Comparison of ENCODE assay signal across 1 cellular context in genomic region chr20:17568972-17569471, GRCh38.
TF ChIP-seq lines count a peak whose summit lies in the region.

No MANE protein-coding gene starts in this region.

TF ChIP-seq in HepG2, 621 proteins besides CTCF, POLR2A, EP300 and RAD21 (continued from another document and continues in another):
- TF ChIP-seq ZBTB43 (CRISPR knock-in tag; conservative IDR thresholded peaks at IDR 0.05) (peak; percentile 45; the same call in 1 of the 2 replicates), NCOA5 (CRISPR knock-in tag; IDR thresholded peaks at IDR 0.05) (no peak), POLR2AphosphoS2 (IDR thresholded peaks at IDR 0.05; ENCODE audit: low read depth, low read length) (no peak), ZNF33A (CRISPR knock-in tag; IDR thresholded peaks at IDR 0.05; ENCODE audit: borderline replicate concordance) (no peak), REL (CRISPR knock-in tag; conservative IDR thresholded peaks at IDR 0.05) (no peak), GFI1 (CRISPR knock-in tag; IDR thresholded peaks at IDR 0.05; ENCODE audit: borderline replicate concordance) (no peak), TIGD3 (CRISPR knock-in tag; IDR thresholded peaks at IDR 0.05; ENCODE audit: borderline replicate concordance) (no peak), CREM (IDR thresholded peaks at IDR 0.05) (0 out of 2 replicates have a peak, but pooled peaks have one; percentile 22), CREM (CRISPR knock-in tag; IDR thresholded peaks at IDR 0.05) (no peak), FOXC1 (CRISPR knock-in tag; IDR thresholded peaks at IDR 0.05; ENCODE audit: borderline replicate concordance) (no peak), TAF15 (IDR thresholded peaks at IDR 0.05; ENCODE audit: low read depth, low read length, poor library complexity, severe bottlenecking) (no peak), SAP130 (CRISPR knock-in tag; IDR thresholded peaks at IDR 0.05; ENCODE audit: low read depth) (peak; percentile 81), ZNF431 (CRISPR knock-in tag; IDR thresholded peaks at IDR 0.05; ENCODE audit: borderline replicate concordance, low read depth) (no peak), MEIS2 (CRISPR knock-in tag; IDR thresholded peaks at IDR 0.05) (peak; percentile 61; the same call in 1 of the 2 replicates), TGIF2 (CRISPR knock-in tag; IDR thresholded peaks at IDR 0.05) (no peak; the same call in 1 of the 2 replicates), ZNF207 (IDR thresholded peaks at IDR 0.05; ENCODE audit: borderline replicate concordance) (no peak), ZNF816 (CRISPR knock-in tag; IDR thresholded peaks at IDR 0.05; ENCODE audit: borderline replicate concordance) (no peak), PATZ1 (CRISPR knock-in tag; IDR thresholded peaks at IDR 0.05) (peak; percentile 85), KLF12 (CRISPR knock-in tag; IDR thresholded peaks at IDR 0.05; ENCODE audit: borderline replicate concordance) (peak; percentile 75; the same call in 1 of the 2 replicates), ZNF841 (CRISPR knock-in tag; IDR thresholded peaks at IDR 0.05; ENCODE audit: borderline replicate concordance) (no peak), NCOR1 (IDR thresholded peaks at IDR 0.05; ENCODE audit: borderline replicate concordance, low read length) (no peak), PCBP1 (IDR thresholded peaks at IDR 0.05; ENCODE audit: borderline replicate concordance, low read depth, low read length) (peak; percentile 98), XRCC5 (optimal IDR thresholded peaks at IDR 0.05; ENCODE audit: low read length) (peak; percentile 92), GABPB1 (CRISPR knock-in tag; IDR thresholded peaks at IDR 0.05) (peak; percentile 52; the same call in 1 of the 2 replicates), SMAD9 (CRISPR knock-in tag; IDR thresholded peaks at IDR 0.05) (no peak), ZNF646 (CRISPR knock-in tag; IDR thresholded peaks at IDR 0.05) (no peak), ZNF768 (CRISPR knock-in tag; IDR thresholded peaks at IDR 0.05) (peak; percentile 47; the same call in 1 of the 2 replicates), CCAR2 (optimal IDR thresholded peaks at IDR 0.05; ENCODE audit: low read depth, low read length) (no peak), ZFP82 (CRISPR knock-in tag; IDR thresholded peaks at IDR 0.05; ENCODE audit: borderline replicate concordance) (no peak), DR1 (CRISPR knock-in tag; IDR thresholded peaks at IDR 0.05) (no peak), ZNF746 (CRISPR knock-in tag; IDR thresholded peaks at IDR 0.05) (peak; percentile 86; the same call in 1 of the 2 replicates), ZNF75D (CRISPR knock-in tag; IDR thresholded peaks at IDR 0.05; ENCODE audit: borderline replicate concordance) (no peak), GPN1 (CRISPR knock-in tag; IDR thresholded peaks at IDR 0.05; ENCODE audit: borderline replicate concordance) (no peak), ZGPAT (CRISPR knock-in tag; IDR thresholded peaks at IDR 0.05) (peak; percentile 65; the same call in 1 of the 2 replicates), RFX3 (CRISPR knock-in tag; IDR thresholded peaks at IDR 0.05) (no peak), GLI4 (CRISPR knock-in tag; IDR thresholded peaks at IDR 0.05; ENCODE audit: borderline replicate concordance) (no peak), TFDP2 (CRISPR knock-in tag; IDR thresholded peaks at IDR 0.05) (peak; percentile 72), SATB2 (CRISPR knock-in tag; IDR thresholded peaks at IDR 0.05) (peak; percentile 45; the same call in 1 of the 2 replicates), KDM6A (CRISPR knock-in tag; IDR thresholded peaks at IDR 0.05; ENCODE audit: low read depth) (no peak)
- TF ChIP-seq, protein P1, sequence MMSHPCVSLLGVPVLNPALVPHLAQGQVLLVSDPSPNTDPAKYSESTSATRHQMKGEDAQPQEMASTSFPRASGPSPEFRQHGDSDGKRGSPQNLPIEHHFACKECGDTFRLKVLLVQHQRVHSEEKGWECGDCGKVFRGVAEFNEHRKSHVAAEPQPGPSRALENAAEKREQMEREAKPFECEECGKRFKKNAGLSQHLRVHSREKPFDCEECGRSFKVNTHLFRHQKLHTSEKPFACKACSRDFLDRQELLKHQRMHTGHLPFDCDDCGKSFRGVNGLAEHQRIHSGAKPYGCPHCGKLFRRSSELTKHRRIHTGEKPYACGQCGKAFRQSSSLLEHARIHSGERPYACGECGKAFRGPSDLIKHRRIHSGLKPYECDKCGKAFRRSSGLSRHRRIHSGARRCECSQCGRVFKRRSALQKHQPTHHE (CRISPR knock-in tag; IDR thresholded peaks at IDR 0.05; ENCODE audit: borderline replicate concordance), result no peak
- TF ChIP-seq, protein P2, sequence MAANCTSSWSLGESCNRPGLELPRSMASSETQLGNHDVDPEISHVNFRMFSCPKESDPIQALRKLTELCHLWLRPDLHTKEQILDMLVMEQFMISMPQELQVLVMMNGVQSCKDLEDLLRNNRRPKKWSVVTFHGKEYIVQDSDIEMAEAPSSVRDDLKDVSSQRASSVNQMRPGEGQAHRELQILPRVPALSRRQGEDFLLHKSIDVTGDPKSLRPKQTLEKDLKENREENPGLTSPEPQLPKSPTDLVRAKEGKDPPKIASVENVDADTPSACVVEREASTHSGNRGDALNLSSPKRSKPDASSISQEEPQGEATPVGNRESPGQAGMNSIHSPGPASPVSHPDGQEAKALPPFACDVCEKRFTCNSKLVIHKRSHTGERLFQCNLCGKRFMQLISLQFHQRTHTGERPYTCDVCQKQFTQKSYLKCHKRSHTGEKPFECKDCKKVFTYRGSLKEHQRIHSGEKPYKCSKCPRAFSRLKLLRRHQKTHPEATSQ (CRISPR knock-in tag; IDR thresholded peaks at IDR 0.05; ENCODE audit: borderline replicate concordance), result no peak; the same call in 1 of the 2 replicates
- TF ChIP-seq, protein P3, sequence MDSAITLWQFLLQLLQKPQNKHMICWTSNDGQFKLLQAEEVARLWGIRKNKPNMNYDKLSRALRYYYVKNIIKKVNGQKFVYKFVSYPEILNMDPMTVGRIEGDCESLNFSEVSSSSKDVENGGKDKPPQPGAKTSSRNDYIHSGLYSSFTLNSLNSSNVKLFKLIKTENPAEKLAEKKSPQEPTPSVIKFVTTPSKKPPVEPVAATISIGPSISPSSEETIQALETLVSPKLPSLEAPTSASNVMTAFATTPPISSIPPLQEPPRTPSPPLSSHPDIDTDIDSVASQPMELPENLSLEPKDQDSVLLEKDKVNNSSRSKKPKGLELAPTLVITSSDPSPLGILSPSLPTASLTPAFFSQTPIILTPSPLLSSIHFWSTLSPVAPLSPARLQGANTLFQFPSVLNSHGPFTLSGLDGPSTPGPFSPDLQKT (CRISPR knock-in tag; IDR thresholded peaks at IDR 0.05; ENCODE audit: borderline replicate concordance), result 0 out of 2 replicates have a peak, but pooled peaks have one; percentile 55
- TF ChIP-seq, protein P4, sequence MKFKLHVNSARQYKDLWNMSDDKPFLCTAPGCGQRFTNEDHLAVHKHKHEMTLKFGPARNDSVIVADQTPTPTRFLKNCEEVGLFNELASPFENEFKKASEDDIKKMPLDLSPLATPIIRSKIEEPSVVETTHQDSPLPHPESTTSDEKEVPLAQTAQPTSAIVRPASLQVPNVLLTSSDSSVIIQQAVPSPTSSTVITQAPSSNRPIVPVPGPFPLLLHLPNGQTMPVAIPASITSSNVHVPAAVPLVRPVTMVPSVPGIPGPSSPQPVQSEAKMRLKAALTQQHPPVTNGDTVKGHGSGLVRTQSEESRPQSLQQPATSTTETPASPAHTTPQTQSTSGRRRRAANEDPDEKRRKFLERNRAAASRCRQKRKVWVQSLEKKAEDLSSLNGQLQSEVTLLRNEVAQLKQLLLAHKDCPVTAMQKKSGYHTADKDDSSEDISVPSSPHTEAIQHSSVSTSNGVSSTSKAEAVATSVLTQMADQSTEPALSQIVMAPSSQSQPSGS (CRISPR knock-in tag; IDR thresholded peaks at IDR 0.05), result no peak
